Comparison of ENCODE assay signal across 8 cellular contexts in genomic region chr17:39164675-39165143, GRCh38. TPM values are rescaled to one million over a fixed set of nuclear protein-coding genes. Genes with fewer than 3 reads are reported as not detected.
DNase-seq lines count a peak whose midpoint lies in the region; TF ChIP-seq lines count a peak whose summit lies in the region.

No MANE protein-coding gene starts in this region.

- H3K27ac Mint-ChIP-seq in HFFc6, result peak overlapping the region; percentile 9; the same call in 1 of the 2 replicates

- DNase-seq in EL (peak; percentile 95), HFFc6 (peak; percentile 95), NCI-H2171 treated with DMSO at 0.1 percent for 48 hours (lab: John Stamatoyannopoulos, UW) (peak; percentile 77), choroid plexus epithelial cell (ENCODE audit: low read depth) (peak; percentile 95), kidney tubule cell (ENCODE audit: low spot score) (peak; percentile 80), OCI-M2 (lab: John Stamatoyannopoulos, UW; ENCODE audit: unreplicated experiment) (no peak)
- DNase-seq in activated CD4-positive, alpha-beta T cell treated with anti-CD3 and anti-CD28 coated beads for 1 hour, result peak; percentile 56
- DNase-seq in stimulated activated CD4-positive, alpha-beta T cell treated with anti-CD3 and anti-CD28 coated beads, Interleukin-15, amount 100 ng/mL, for 48 hours (ENCODE audit: low read depth in 2 of 2), result peak; percentile 54 to 72

- TF ChIP-seq CTCF in HFFc6 (IDR thresholded peaks at IDR 0.05), result peak; percentile 85
- peak; percentile 93 for TF ChIP-seq CTCF in choroid plexus epithelial cell (conservative IDR thresholded peaks at IDR 0.05; ENCODE audit: low read depth, low read length)

- H3K4me3 Mint-ChIP-seq in HFFc6, result peak overlapping the region; percentile 79

- peaks cover 4% of the 10 kb centered on the region; the same call in 1 of the 2 replicates for H3K36me3 Mint-ChIP-seq in HFFc6 (ENCODE audit: low read depth)

- H3K4me1 Mint-ChIP-seq in HFFc6 (ENCODE audit: low read depth), result peaks cover 27% of the 10 kb centered on the region

- H3K4me3 ChIP-seq in choroid plexus epithelial cell (ENCODE audit: low read depth, low read length), result peak overlapping the region; percentile 61

- H3K9me3 Mint-ChIP-seq in HFFc6, result peaks cover 7% of the 10 kb centered on the region; the same call in 1 of the 2 replicates

- peaks cover 24% of the 10 kb centered on the region for H3K27me3 Mint-ChIP-seq in HFFc6 (ENCODE audit: insufficient read depth)

RNA-seq across cellular contexts. Expression of gene ARL5C, which starts 1.3 kb away (rescaled TPM):
- total RNA-seq in HFFc6 (2021; fragmentation: NEBNext Ultra II Directional; extraction: Animal tissue kit (Norgen Biotek cat#: 25700)), result not detected

RNA-seq across cellular contexts. Expression of gene PLXDC1, which starts 13.3 kb away (rescaled TPM):
- total RNA-seq in HFFc6 (2021; fragmentation: NEBNext Ultra II Directional; extraction: Animal tissue kit (Norgen Biotek cat#: 25700)), result 1 to 10 TPM in 2 of 6 experiments, under 1 TPM in 4; 0.20 to 2.2 (median 0.69) TPM

RNA-seq across cellular contexts. Expression of gene CACNB1, which starts 32.8 kb away (rescaled TPM):
- total RNA-seq in HFFc6 (2021; fragmentation: NEBNext Ultra II Directional; extraction: Animal tissue kit (Norgen Biotek cat#: 25700)), result 1 to 10 TPM; 5.1 to 7.0 (median 6.1) TPM

RNA-seq across cellular contexts. Expression of gene RPL19, which starts 35.4 kb away (rescaled TPM):
- total RNA-seq in HFFc6 (2021; fragmentation: NEBNext Ultra II Directional; extraction: Animal tissue kit (Norgen Biotek cat#: 25700)), result 1,000 to 10,000 TPM; 1,574 to 1,911 (median 1,762) TPM
